In the genomic region with DNA sequence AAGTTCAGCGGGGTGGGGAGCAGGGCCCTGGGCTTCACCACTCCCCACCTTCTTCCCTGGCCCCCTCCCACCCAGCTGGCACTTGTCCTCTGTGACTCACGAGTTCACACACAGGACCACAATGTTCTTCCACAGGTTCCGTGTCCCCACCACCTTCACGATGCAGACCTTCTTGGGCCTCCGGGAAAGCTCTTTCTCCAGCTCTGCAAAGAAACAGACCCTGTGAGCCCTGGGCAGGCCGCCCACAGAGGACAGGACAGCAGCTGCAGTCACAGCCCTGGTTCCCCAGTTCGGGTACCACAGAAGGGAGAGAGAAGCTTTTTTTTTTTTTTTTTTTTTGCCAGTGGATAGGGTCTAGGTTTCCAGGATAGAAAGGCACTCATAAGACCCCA, we compare ENCODE assay signal across 1 cellular context.
TF ChIP-seq lines count a peak whose summit lies in the region.

No MANE protein-coding gene starts in this region.

TF ChIP-seq in IMR-90, 13 proteins besides CTCF, POLR2A, EP300 and RAD21:
- no peak for TF ChIP-seq MAFK (IDR thresholded peaks at IDR 0.05; ENCODE audit: low read depth, low read length)
- TF ChIP-seq MAZ (IDR thresholded peaks at IDR 0.05; ENCODE audit: borderline replicate concordance, low read depth, low read length), result no peak
- no peak for TF ChIP-seq SMC3 (IDR thresholded peaks at IDR 0.05; ENCODE audit: low read depth, low read length)
- no peak for TF ChIP-seq MXI1 (IDR thresholded peaks at IDR 0.05; ENCODE audit: borderline replicate concordance, low read depth, low read length)
- TF ChIP-seq RFX5 (IDR thresholded peaks at IDR 0.05; ENCODE audit: low read depth, low read length), result no peak
- no peak for TF ChIP-seq USF2 (IDR thresholded peaks at IDR 0.05; ENCODE audit: low read depth, low read length)
- no peak for TF ChIP-seq RCOR1 (IDR thresholded peaks at IDR 0.05; ENCODE audit: insufficient replicate concordance, low read length)
- TF ChIP-seq NFE2L2 (IDR thresholded peaks at IDR 0.05; ENCODE audit: low read depth, low read length), result no peak
- no peak for TF ChIP-seq BHLHE40 (IDR thresholded peaks at IDR 0.05; ENCODE audit: low read depth, low read length)
- no peak for TF ChIP-seq CEBPB (IDR thresholded peaks at IDR 0.05; ENCODE audit: low read depth, low read length)
- no peak for TF ChIP-seq CHD1 (IDR thresholded peaks at IDR 0.05; ENCODE audit: low read depth, low read length)
- TF ChIP-seq, protein P1, sequence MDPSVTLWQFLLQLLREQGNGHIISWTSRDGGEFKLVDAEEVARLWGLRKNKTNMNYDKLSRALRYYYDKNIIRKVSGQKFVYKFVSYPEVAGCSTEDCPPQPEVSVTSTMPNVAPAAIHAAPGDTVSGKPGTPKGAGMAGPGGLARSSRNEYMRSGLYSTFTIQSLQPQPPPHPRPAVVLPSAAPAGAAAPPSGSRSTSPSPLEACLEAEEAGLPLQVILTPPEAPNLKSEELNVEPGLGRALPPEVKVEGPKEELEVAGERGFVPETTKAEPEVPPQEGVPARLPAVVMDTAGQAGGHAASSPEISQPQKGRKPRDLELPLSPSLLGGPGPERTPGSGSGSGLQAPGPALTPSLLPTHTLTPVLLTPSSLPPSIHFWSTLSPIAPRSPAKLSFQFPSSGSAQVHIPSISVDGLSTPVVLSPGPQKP (IDR thresholded peaks at IDR 0.05; ENCODE audit: borderline replicate concordance, low read depth, low read length), result no peak
- no peak for TF ChIP-seq FOS (IDR thresholded peaks at IDR 0.05; ENCODE audit: low read depth, low read length)
TF ChIP-seq in IMR-90: peak in this region for 0.
